Comparison of ENCODE assay signal across 8 cellular contexts in the genomic region with DNA sequence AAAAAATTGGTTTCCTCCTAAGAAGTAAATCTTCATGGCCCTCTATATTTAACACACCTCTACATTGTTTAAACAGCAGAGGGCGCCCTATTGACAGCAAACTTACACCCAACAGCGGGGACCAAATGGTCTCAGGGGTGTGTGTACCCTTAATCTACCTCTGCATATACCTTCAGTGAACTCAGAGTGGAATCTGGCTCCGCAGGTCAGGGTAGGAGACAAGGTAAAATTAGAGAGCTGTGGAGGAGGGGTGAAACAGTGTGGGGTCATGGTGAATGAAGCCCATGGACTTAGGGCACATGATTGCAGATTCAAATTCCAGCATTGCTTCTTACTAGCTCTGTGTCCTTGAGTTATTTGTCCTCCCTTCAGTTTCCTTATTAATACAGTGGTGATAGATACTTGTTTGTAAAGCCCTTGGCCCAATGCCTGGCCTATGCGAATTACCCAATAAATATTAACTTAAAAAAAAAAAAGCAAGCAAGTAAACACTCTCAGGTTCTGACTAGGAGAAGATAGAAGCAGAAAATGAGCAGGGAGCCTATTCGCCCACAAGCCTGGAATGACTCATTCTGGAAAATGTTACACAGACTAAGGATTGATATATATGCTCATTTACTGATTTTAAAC.
DNase-seq lines count a peak whose midpoint lies in the region; TF ChIP-seq lines count a peak whose summit lies in the region.

No MANE protein-coding gene starts in this region.

- H3K9me3 ChIP-seq in SJCRH30 (replicated peaks) (no peaks in the 10 kb centered on the region), iPS DF 6.9 (ENCODE audit: control insufficient read depth, insufficient read depth, low read length) (no peaks in the 10 kb centered on the region)

- no CpG with 5 or more reads among the region's 5 CpGs for WGBS in iPS DF 6.9 (ENCODE audit: insufficient coverage, insufficient read length)

- H3K27me3 ChIP-seq in SJCRH30 (no peaks in the 10 kb centered on the region), iPS DF 6.9 (ENCODE audit: control insufficient read depth, insufficient read depth, low read length) (no peaks in the 10 kb centered on the region)

- H3K4me1 ChIP-seq in SJCRH30 (no peaks in the 10 kb centered on the region), iPS DF 6.9 (ENCODE audit: control insufficient read depth, insufficient read depth, low read length) (no peaks in the 10 kb centered on the region; the same call in 1 of the 2 replicates)

- H3K4me3 ChIP-seq in SJCRH30: no peak overlapping the region
- H3K4me3 ChIP-seq in iPS DF 6.9 (ENCODE audit: low read length): no peak overlapping the region

- TF ChIP-seq EP300 in Ishikawa (IDR thresholded peaks at IDR 0.05; ENCODE audit: borderline replicate concordance): no peak

- no peak overlapping the region for H3K27ac ChIP-seq in SJCRH30
- H3K27ac ChIP-seq in iPS DF 6.9 (ENCODE audit: low read length): no peak overlapping the region

- H3K36me3 ChIP-seq in SJCRH30 (no peaks in the 10 kb centered on the region), iPS DF 6.9 (ENCODE audit: control insufficient read depth, insufficient read depth, low read length) (no peaks in the 10 kb centered on the region)

- TF ChIP-seq RAD21 in Ishikawa (IDR thresholded peaks at IDR 0.05; ENCODE audit: low read depth): peak; percentile 47

- DNase-seq in NCI-H1417 (lab: John Stamatoyannopoulos, UW) (peak; percentile 24 to 71 (median 28)), NCI-H1417 treated with DMSO at 0.1 percent for 48 hours (lab: John Stamatoyannopoulos, UW) (no peak), SJCRH30 (peak; percentile 34 to 73), iPS DF 6.9 (ENCODE audit: low read depth, low spot score) (peak; percentile 47), 8988T (no peak), CD1c-positive myeloid dendritic cell (ENCODE audit: extremely low spot score) (no peak), T1000 (lab: John Stamatoyannopoulos, UW) (no peak)

TF ChIP-seq in Ishikawa, 13 proteins besides CTCF, POLR2A, EP300 and RAD21:
- TF ChIP-seq REST (IDR thresholded peaks at IDR 0.05; ENCODE audit: low read depth) (no peak), FOXM1 (IDR thresholded peaks at IDR 0.05; ENCODE audit: borderline replicate concordance, low read depth) (no peak), TAF1 (IDR thresholded peaks at IDR 0.05; ENCODE audit: low read depth) (no peak), NFIC (IDR thresholded peaks at IDR 0.05) (no peak), CEBPB (IDR thresholded peaks at IDR 0.05) (no peak), CREB1 (IDR thresholded peaks at IDR 0.05; ENCODE audit: low read depth) (no peak), EGR1 (IDR thresholded peaks at IDR 0.05) (no peak), YY1 (IDR thresholded peaks at IDR 0.05; ENCODE audit: low read depth) (no peak), TCF12 (IDR thresholded peaks at IDR 0.05; ENCODE audit: low read depth) (no peak), ZBTB7A (IDR thresholded peaks at IDR 0.05; ENCODE audit: low read depth) (no peak), TEAD4 (IDR thresholded peaks at IDR 0.05) (no peak)
- TF ChIP-seq, protein P1, sequence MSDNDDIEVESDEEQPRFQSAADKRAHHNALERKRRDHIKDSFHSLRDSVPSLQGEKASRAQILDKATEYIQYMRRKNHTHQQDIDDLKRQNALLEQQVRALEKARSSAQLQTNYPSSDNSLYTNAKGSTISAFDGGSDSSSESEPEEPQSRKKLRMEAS (IDR thresholded peaks at IDR 0.05): no peak
- TF ChIP-seq, protein P2, sequence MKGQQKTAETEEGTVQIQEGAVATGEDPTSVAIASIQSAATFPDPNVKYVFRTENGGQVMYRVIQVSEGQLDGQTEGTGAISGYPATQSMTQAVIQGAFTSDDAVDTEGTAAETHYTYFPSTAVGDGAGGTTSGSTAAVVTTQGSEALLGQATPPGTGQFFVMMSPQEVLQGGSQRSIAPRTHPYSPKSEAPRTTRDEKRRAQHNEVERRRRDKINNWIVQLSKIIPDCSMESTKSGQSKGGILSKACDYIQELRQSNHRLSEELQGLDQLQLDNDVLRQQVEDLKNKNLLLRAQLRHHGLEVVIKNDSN (IDR thresholded peaks at IDR 0.05): no peak
TF ChIP-seq in Ishikawa: peak in this region for 0.

Comparison
In these comparisons a context has a peak if more than half of its experiments do, and no peak if none do; other contexts are left out.
1. DNase-seq: peak in NCI-H1417 (3 of 3), SJCRH30 (2 of 2) and iPS DF 6.9 (single experiment); none in NCI-H1417 treated with DMSO at 0.1 percent for 48 hours (single experiment), 8988T (single experiment), CD1c-positive myeloid dendritic cell (single experiment) and T1000 (single experiment).